27 cellular contexts compared by ENCODE assay signal in the genomic region with DNA sequence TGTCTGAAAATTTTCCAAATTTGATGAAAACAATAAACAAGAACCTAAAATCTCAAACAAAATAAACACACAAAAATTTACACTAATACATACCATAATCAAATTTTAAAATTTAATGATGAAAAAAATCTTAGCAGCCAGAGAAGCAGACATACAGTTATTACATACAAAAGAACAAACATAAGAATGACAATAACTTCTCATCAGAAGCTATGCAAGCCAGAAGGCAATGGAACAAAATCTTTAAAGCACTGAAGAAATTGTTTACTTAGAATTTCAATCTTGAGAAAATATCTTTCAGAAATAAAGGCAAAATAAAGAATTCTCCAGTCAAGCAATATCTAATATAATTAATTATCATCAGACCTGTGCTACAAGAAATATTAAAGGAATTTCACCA.
"Had no signal": no experiment of that assay in that cellular context is flagged by ENCODE, and none has a peak within 500 bp of the region (broad histone marks: within the 10 kb centered on the region; RNA-seq: fewer than 3 reads in every experiment).

No MANE protein-coding gene starts in this region.

- H3K27ac ChIP-seq: left ventricle myocardium inferior, neural progenitor cell, neutrophil, parathyroid adenoma, psoas muscle, right atrium auricular region, skin epidermis, stomach, testis, thyroid gland, transverse colon, upper lobe of left lung, vagina had no signal

- H3K9me3 ChIP-seq: neutrophil, testis, thyroid gland, transverse colon, upper lobe of left lung, vagina had no signal

- H3K4me3 ChIP-seq: left ventricle myocardium inferior, lung, neural progenitor cell, psoas muscle, right atrium auricular region, skin epidermis, stomach, testis, thyroid gland, transverse colon, upper lobe of left lung, vagina had no signal

- DNase-seq: islet precursor cell; left ventricle myocardium inferior; mesendoderm; naive B cell; natural killer cell; nephron progenitor cell; occipital lobe; psoas muscle; stimulated activated CD4-positive, alpha-beta T cell treated with anti-CD3 and anti-CD28 coated beads, Interleukin-12 subunit alpha, Interleukin-12 subunit beta, amount 100 ng/mL, for 4 hours; stimulated activated CD4-positive, alpha-beta T cell treated with anti-CD3 and anti-CD28 coated beads, Interleukin-15, amount 100 ng/mL, for 24 hours; stimulated activated CD4-positive, alpha-beta T cell treated with anti-CD3 and anti-CD28 coated beads, Interleukin-2, amount 100 ng/mL, for 24 hours; stimulated activated CD4-positive, alpha-beta T cell treated with anti-CD3 and anti-CD28 coated beads, Interleukin-4, amount 100 ng/mL, for 1 hour; stimulated activated naive B cell treated with anti-CD40 and anti-IgM and Interleukin-4, amounts not matched to agents 10 μg/mL and 1 μg/mL and 100 μg/mL, for 72 hours; stimulated activated naive CD8-positive, alpha-beta T cell treated with anti-CD3 and anti-CD28 coated beads, Interleukin-15, Interleukin-2, amounts not matched to agents 100 U/mL and 50 U/mL, for 24 hours; stomach; testis; thyroid gland; transverse colon; upper lobe of left lung had no signal

- H3K36me3 ChIP-seq: left ventricle myocardium inferior, neural progenitor cell, neutrophil, right atrium auricular region, stomach, thyroid gland, transverse colon, upper lobe of left lung, vagina had no signal

- H3K4me1 ChIP-seq: left ventricle myocardium inferior, neural progenitor cell, parathyroid adenoma, psoas muscle, right atrium auricular region, stomach, testis, thyroid gland, transverse colon, upper lobe of left lung, vagina had no signal

- ATAC-seq: natural killer cell; psoas muscle; sciatic nerve; stimulated activated naive B cell treated with anti-CD40 and anti-IgM and Interleukin-4, amounts not matched to agents 10 μg/mL and 1 μg/mL and 100 μg/mL, for 72 hours; stimulated activated naive CD8-positive, alpha-beta T cell treated with anti-CD3 and anti-CD28 coated beads, Interleukin-15, Interleukin-2, amounts not matched to agents 100 U/mL and 50 U/mL, for 24 hours had no signal
